ENCODE assay signal across 8 cellular contexts in the genomic region with DNA sequence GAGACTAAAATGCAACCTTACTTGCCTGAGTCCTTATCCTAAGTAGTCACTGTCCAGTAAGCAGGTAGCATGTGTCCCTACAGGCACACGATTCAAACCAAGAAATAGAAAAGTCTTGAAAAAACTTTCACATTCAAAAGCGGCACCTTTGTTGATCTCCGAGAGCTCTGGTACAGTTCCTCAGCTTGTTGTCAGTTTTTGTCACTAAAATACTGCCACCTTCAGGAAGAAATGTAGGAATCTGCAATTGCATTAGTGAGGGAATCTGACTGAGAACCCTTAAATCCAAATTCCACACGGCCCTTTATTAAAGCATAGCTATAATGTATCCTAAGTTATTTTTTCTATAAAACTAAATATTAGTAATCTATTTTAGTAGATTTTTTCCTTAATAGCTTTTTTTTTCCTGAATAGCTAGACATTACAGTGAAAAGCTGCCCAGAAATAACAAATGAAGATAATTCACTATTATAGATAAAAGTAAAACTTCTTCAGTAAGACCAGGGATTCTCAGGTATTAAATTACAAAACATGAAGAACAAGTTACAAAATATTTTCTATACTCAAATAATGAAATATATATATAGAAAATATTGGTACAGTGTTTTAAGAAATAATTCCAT. TPM values are rescaled to one million over a fixed set of nuclear protein-coding genes. Genes with fewer than 3 reads are reported as not detected.
DNase-seq lines count a peak whose midpoint lies in the region; ATAC-seq, FAIRE-seq and TF ChIP-seq lines count a peak whose summit lies in the region.

No MANE protein-coding gene starts in this region.

- peak overlapping the region; percentile 34 for H3K27ac ChIP-seq in SJSA1

- TF ChIP-seq CTCF in mucosa of descending colon (IDR thresholded peaks at IDR 0.05), result peak; percentile 16

- H3K36me3 ChIP-seq in SJSA1 (no peaks in the 10 kb centered on the region), mucosa of descending colon (ENCODE audit: low read depth) (no peaks in the 10 kb centered on the region)

- no peaks in the 10 kb centered on the region for H3K27me3 ChIP-seq in SJSA1 (replicated peaks)

- peak overlapping the region; percentile 28 for H3K4me3 ChIP-seq in SJSA1
- H3K4me3 ChIP-seq in mucosa of descending colon, result no peak overlapping the region

- intact Hi-C loops in mucosa of descending colon (cut with DNase I, micrococcal nuclease), result loop anchor here in 1 of 2 donors (10.0 kb wide), 2 partner anchors 104 to 176 kb away; partner anchors contain the start of gene BBX
- intact Hi-C loops in activated CD4-positive, alpha-beta memory T cell treated with anti-CD3 and anti-CD28 coated beads for 36 hours (cut with micrococcal nuclease), result loop anchor here (1.0 kb wide), 2 partner anchors 149 to 185 kb away; no protein-coding TSS in a partner anchor

- H3K9me3 ChIP-seq in SJSA1 (replicated peaks), result no peaks in the 10 kb centered on the region
- H3K9me3 ChIP-seq in mucosa of descending colon, result no peaks in the 10 kb centered on the region

- POLR2A ChIA-PET in activated CD4-positive, alpha-beta memory T cell treated with anti-CD3 and anti-CD28 coated beads for 36 hours (lab: Charles Lee), result interaction anchor here (1.6 kb wide), 1 partner anchor 10 kb away, joined by 6 read pairs; no protein-coding TSS in a partner anchor

- peaks cover 3% of the 10 kb centered on the region for H3K4me1 Mint-ChIP-seq in activated CD4-positive, alpha-beta memory T cell treated with anti-CD3 and anti-CD28 coated beads for 36 hours (ENCODE audit: low read depth)

- TF ChIP-seq POLR2A in H54 (IDR thresholded peaks at IDR 0.05; ENCODE audit: low read depth, low read length), result no peak

- peak; percentile 48 for ATAC-seq in mucosa of descending colon

- H3K4me1 ChIP-seq in SJSA1 (replicated peaks) (peaks cover 15% of the 10 kb centered on the region), mucosa of descending colon (ENCODE audit: low read depth) (no peaks in the 10 kb centered on the region)

- DNase-seq in H54 (ENCODE audit: insufficient read length, low spot score) (peak; percentile 20), LHCN-M2 (ENCODE audit: low read depth) (peak; percentile 82), SJSA1 (ENCODE audit: low read depth in 1 of 2, low spot score in 2 of 2) (peak; percentile 41 to 59), mucosa of descending colon (peak in 1 of 3 donors; percentile 18)
- no peak for DNase-seq in activated CD4-positive, alpha-beta memory T cell treated with anti-CD3 and anti-CD28 coated beads for 36 hours

- no peak overlapping the region for H3K27ac Mint-ChIP-seq in activated CD4-positive, alpha-beta memory T cell treated with anti-CD3 and anti-CD28 coated beads for 36 hours

- peaks cover 4% of the 10 kb centered on the region for H3K27me3 Mint-ChIP-seq in activated CD4-positive, alpha-beta memory T cell treated with anti-CD3 and anti-CD28 coated beads for 36 hours

- no peaks in the 10 kb centered on the region for H3K36me3 Mint-ChIP-seq in activated CD4-positive, alpha-beta memory T cell treated with anti-CD3 and anti-CD28 coated beads for 36 hours

- H3K9me3 Mint-ChIP-seq in activated CD4-positive, alpha-beta memory T cell treated with anti-CD3 and anti-CD28 coated beads for 36 hours, result no peaks in the 10 kb centered on the region

- CTCF ChIA-PET in activated CD4-positive, alpha-beta memory T cell treated with anti-CD3 and anti-CD28 coated beads for 36 hours (lab: Charles Lee), result interaction anchor here (0.6 to 3.6 kb wide), 35 partner anchors 9 to 374 kb away, joined by 3 to 59 read pairs (median 4); partner anchors contain the start of gene BBX

- peak; percentile 95 for FAIRE-seq in A204.1 (lab: Jason Lieb, UNC)
- peak; percentile 91 for FAIRE-seq in G401.6 (lab: Jason Lieb, UNC)
- peak; percentile 82 for FAIRE-seq in H54 (lab: Jason Lieb, UNC)
- peak; percentile 95 for FAIRE-seq in endometrium (lab: Jason Lieb, UNC)

- H3K4me3 Mint-ChIP-seq in activated CD4-positive, alpha-beta memory T cell treated with anti-CD3 and anti-CD28 coated beads for 36 hours, result no peak overlapping the region

RNA-seq across cellular contexts. Expression of gene CCDC54, which starts 44.0 kb away (rescaled TPM):
- total RNA-seq in LHCN-M2 (2014; rRNA removed) (not detected in 2 replicates), mucosa of descending colon (not detected)
- polyA plus RNA-seq in LHCN-M2 (2012), result 0.13 TPM
- not detected in 2 replicates for total RNA-seq in SJSA1 (2014; rRNA removed; shearing (Covaris generic))
- total RNA-seq in activated CD4-positive, alpha-beta memory T cell treated with anti-CD3 and anti-CD28 coated beads for 36 hours, result not detected
